In genomic region chr17:37137070-37137610, GRCh38 we compare ENCODE assay signal across 15 cellular contexts.
"Had no signal": no experiment of that assay in that cellular context is flagged by ENCODE, and none has a peak within 500 bp of the region (broad histone marks: within the 10 kb centered on the region; RNA-seq: fewer than 3 reads in every experiment).

No MANE protein-coding gene starts in this region.

- ATAC-seq: heart left ventricle; mucosa of descending colon; sciatic nerve; stimulated activated effector memory CD8-positive, alpha-beta T cell treated with anti-CD3 and anti-CD28 coated beads, Interleukin-12 subunit alpha, Interleukin-12 subunit beta, amount 100 ng/mL, for 72 hours had no signal

- FAIRE-seq: frontal cortex had no signal

- H3K4me1 ChIP-seq: heart left ventricle, stomach had no signal

- H3K27ac ChIP-seq: epithelial cell of prostate, heart left ventricle, stomach, WERI-Rb-1 had no signal

- H3K9me3 ChIP-seq: heart left ventricle, mucosa of descending colon, stomach had no signal

- DNase-seq: activated CD4-positive, alpha-beta T cell treated with anti-CD3 and anti-CD28 coated beads, Interleukin-2, amount 50 U/mL, for 48 hours; dorsolateral prefrontal cortex; heart left ventricle; immature natural killer cell; mucosa of descending colon; naive B cell; stimulated activated CD4-positive, alpha-beta T cell treated with anti-CD3 and anti-CD28 coated beads, Interleukin-4, amount 100 ng/mL, for 1 hour; stomach; T-helper 2 cell; WERI-Rb-1 had no signal

- H3K4me2 ChIP-seq: smooth muscle cell had no signal

- H3K27me3 ChIP-seq: dorsolateral prefrontal cortex, heart left ventricle, stomach had no signal

- H3K4me3 ChIP-seq: dorsolateral prefrontal cortex, heart left ventricle, mucosa of descending colon, smooth muscle cell, stomach had no signal
